8 cellular contexts compared by ENCODE assay signal in genomic region chr17:45585037-45585437, GRCh38.
DNase-seq lines count a peak whose midpoint lies in the region; ATAC-seq and TF ChIP-seq lines count a peak whose summit lies in the region.
"Not testable (repeated sequence)": the region's sequence is repeated elsewhere in the genome, so short reads cannot be mapped to it uniquely, and the experiment has no call there.

No MANE protein-coding gene starts in this region.

- 0% methylated on average over 29 to 39 of the region's 40 CpGs for WGBS in endodermal cell (ENCODE audit: insufficient coverage in 1 of 2, insufficient read length in 1 of 2), 2 experiments
- WGBS in lower leg skin, 2 donors: 1 to 4% methylated on average over 9 to 34 of the region's 40 CpGs

- not testable (repeated sequence) for H3K9me3 ChIP-seq in A673 (ENCODE audit: low read depth, low read length, poor library complexity, severe bottlenecking); NT2/D1 (ENCODE audit: insufficient read depth, low read length); endodermal cell (ENCODE audit: control insufficient read depth, low read length)

- CTCF ChIA-PET in A673 (lab: Charles Lee): interaction anchor here (1.1 kb wide), 1 partner anchor 676 kb away, joined by 3 read pairs; no protein-coding TSS in a partner anchor

- peaks cover 11% of the 10 kb centered on the region for H3K27me3 Mint-ChIP-seq in endodermal cell (ENCODE audit: insufficient read depth)

- H3K36me3 ChIP-seq in A673 (ENCODE audit: insufficient read depth, low read length, poor library complexity, severe bottlenecking) (peaks cover 10% of the 10 kb centered on the region), endodermal cell (ENCODE audit: control insufficient read depth, insufficient read depth, low read length) (peaks cover 16% of the 10 kb centered on the region)
- H3K36me3 ChIP-seq in NT2/D1 (ENCODE audit: insufficient read depth, insufficient read length, low read length): not testable (repeated sequence)

- H3K9me3 Mint-ChIP-seq in endodermal cell: not testable (repeated sequence)

- DNase-seq in A673 (ENCODE audit: low spot score): peak; percentile 71
- not testable (repeated sequence) for DNase-seq in NT2/D1 (ENCODE audit: low read depth, low spot score)
- DNase-seq in activated T-cell treated with anti-CD3 and anti-CD28 coated beads for 48 hours (ENCODE audit: low read depth): peak; percentile 84
- peak; percentile 94 for DNase-seq in endodermal cell
- peak; percentile 84 to 96 for DNase-seq in lower leg skin (ENCODE audit: low spot score in 2 of 2)
- peak; percentile 71 to 78 for DNase-seq in stimulated activated CD4-positive, alpha-beta T cell treated with anti-CD3 and anti-CD28 coated beads, Interleukin-15, amount 100 ng/mL, for 1 hour (ENCODE audit: low read depth in 1 of 2, low spot score in 1 of 2)

- TF ChIP-seq CTCF in A673 (conservative IDR thresholded peaks at IDR 0.05; ENCODE audit: low read depth, low read length) (peak; percentile 40), endodermal cell (conservative IDR thresholded peaks at IDR 0.05) (peak; percentile 27)
- TF ChIP-seq CTCF in lower leg skin (IDR thresholded peaks at IDR 0.05): not testable (repeated sequence)

- H3K4me3 ChIP-seq in A673 (ENCODE audit: low read depth, low read length, poor library complexity, severe bottlenecking) (peak overlapping the region; percentile 83), NT2/D1 (ENCODE audit: insufficient read length, low read depth) (peak overlapping the region; percentile 70), endodermal cell (ENCODE audit: low read length) (peak overlapping the region; percentile 97), lower leg skin (ENCODE audit: low read depth, poor library complexity, severe bottlenecking) (peak overlapping the region; percentile 45)

- not testable (repeated sequence) for H3K27me3 ChIP-seq in A673 (replicated peaks; ENCODE audit: insufficient read depth, low read depth, low read length, poor library complexity); NT2/D1 (ENCODE audit: insufficient read depth, insufficient read length); endodermal cell (ENCODE audit: control insufficient read depth, insufficient read depth, low read length, poor library complexity, severe bottlenecking)

- not testable (repeated sequence) for H3K4me1 ChIP-seq in A673 (ENCODE audit: insufficient read depth, low read length, poor library complexity, severe bottlenecking); NT2/D1 (ENCODE audit: insufficient read depth, insufficient read length); endodermal cell (ENCODE audit: control insufficient read depth, insufficient read depth, low read length)

- peak overlapping the region; percentile 87 for H3K4me3 Mint-ChIP-seq in endodermal cell

- H3K4me1 Mint-ChIP-seq in endodermal cell: peaks cover 11% of the 10 kb centered on the region

- peak overlapping the region; percentile 71 for H3K27ac Mint-ChIP-seq in endodermal cell

- intact Hi-C loops in A673 (cut with micrococcal nuclease; ENCODE audit: unreplicated experiment); lower leg skin (cut with DNase I; ENCODE audit: low total_unique reads): not testable (repeated sequence)

- H3K9ac ChIP-seq in NT2/D1 (ENCODE audit: insufficient read length, low read depth) (peak overlapping the region; percentile 88), endodermal cell (ENCODE audit: extremely low read depth, low read length, poor library complexity, severe bottlenecking) (peak overlapping the region; percentile 95)

- BruUV-seq in A673 (replicated peaks; lab: Mats Ljungman, UMichigan): not testable (repeated sequence)

- ATAC-seq in GM18868 (IDR thresholded peaks at IDR 0.05; ENCODE audit: unreplicated experiment): peak; percentile 69
- ATAC-seq in HG02885 (IDR thresholded peaks at IDR 0.05; ENCODE audit: poor library complexity, unreplicated experiment): peak; percentile 72

- peaks cover 39% of the 10 kb centered on the region for H3K36me3 Mint-ChIP-seq in endodermal cell (ENCODE audit: low read depth)

- TF ChIP-seq POLR2A in lower leg skin (IDR thresholded peaks at IDR 0.05): not testable (repeated sequence)

- POLR2A ChIA-PET in A673 (lab: Charles Lee; ENCODE audit: low non-redundant PET): not testable (repeated sequence)

- peak overlapping the region; percentile 82 for H3K27ac ChIP-seq in A673 (ENCODE audit: low read depth, low read length, poor library complexity, severe bottlenecking)
- peak overlapping the region; percentile 90 for H3K27ac ChIP-seq in endodermal cell (ENCODE audit: low read depth, low read length)

Comparison
In these comparisons a context has a peak if more than half of its experiments do, and no peak if none do; other contexts are left out.
1. H3K4me3 ChIP-seq: peak in every context shown above with its lines; median percentile 97 in endodermal cell; 83 in A673; 70 in NT2/D1; 45 in lower leg skin.